17 cellular contexts compared by ENCODE assay signal in the genomic region with DNA sequence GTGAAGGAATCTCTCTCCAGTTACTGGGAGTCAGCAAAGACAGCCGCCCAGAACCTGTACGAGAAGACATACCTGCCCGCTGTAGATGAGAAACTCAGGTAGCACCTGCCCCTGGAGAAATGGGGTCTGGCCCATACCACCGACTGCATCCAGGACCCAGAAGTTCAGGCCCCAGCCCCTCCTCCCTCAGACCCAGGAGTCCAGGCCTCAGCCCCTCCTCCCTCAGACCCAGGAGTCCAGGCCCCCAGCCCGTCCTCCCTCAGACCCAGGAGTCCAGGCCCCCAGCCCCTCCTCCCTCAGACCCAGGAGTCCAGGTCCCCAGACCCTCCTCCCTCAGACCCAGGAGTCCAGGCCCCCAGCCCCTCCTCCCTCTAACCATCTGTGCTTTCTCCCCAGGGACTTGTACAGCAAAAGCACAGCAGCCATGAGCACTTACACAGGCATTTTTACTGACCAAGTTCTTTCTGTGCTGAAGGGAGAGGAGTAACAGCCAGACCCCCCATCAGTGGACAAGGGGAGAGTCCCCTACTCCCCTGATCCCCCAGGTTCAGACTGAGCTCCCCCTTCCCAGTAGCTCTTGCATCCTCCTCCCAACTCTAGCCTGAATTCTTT. TPM values are rescaled to one million over a fixed set of nuclear protein-coding genes. Genes with fewer than 3 reads are reported as not detected.
DNase-seq lines count a peak whose midpoint lies in the region; ATAC-seq and TF ChIP-seq lines count a peak whose summit lies in the region.
"Had no signal": no experiment of that assay in that cellular context is flagged by ENCODE, and none has a peak within 500 bp of the region (broad histone marks: within the 10 kb centered on the region; RNA-seq: fewer than 3 reads in every experiment).

No MANE protein-coding gene starts in this region.

- H3K27me3 ChIP-seq in adipocyte (replicated peaks; ENCODE audit: control insufficient read depth, insufficient read depth, low read length) = no peaks in the 10 kb centered on the region
- no peaks in the 10 kb centered on the region for H3K27me3 ChIP-seq in mesenchymal stem cell (ENCODE audit: control insufficient read depth in 1 of 2, insufficient read depth in 1 of 2, low read length in 2 of 2)
- H3K27me3 ChIP-seq: SJSA1 had no signal

- H2BK5ac ChIP-seq in mesenchymal stem cell (ENCODE audit: low read depth, low read length, poor library complexity, severe bottlenecking) = no peak overlapping the region

- H3K4me3 ChIP-seq in AG10803 (ENCODE audit: low read length) (no peak overlapping the region), adipocyte (ENCODE audit: low read length) (no peak overlapping the region), mesenchymal stem cell (ENCODE audit: insufficient read depth in 1 of 2, low read depth in 1 of 2, low read length in 2 of 2) (no peak overlapping the region)
- H3K4me3 ChIP-seq: PC-9, SJSA1 had no signal

- no peak for TF ChIP-seq CTCF in AG10803 (conservative IDR thresholded peaks at IDR 0.05; ENCODE audit: low read length)

- ATAC-seq in HG03432 (IDR thresholded peaks at IDR 0.05; ENCODE audit: unreplicated experiment) (no peak), GM19467 (IDR thresholded peaks at IDR 0.05; ENCODE audit: unreplicated experiment) (no peak)

- H4K91ac ChIP-seq in mesenchymal stem cell (ENCODE audit: low read length) = no peak overlapping the region

- no peak overlapping the region for H2AFZ ChIP-seq in mesenchymal stem cell (ENCODE audit: low read depth, low read length)
- H2AFZ ChIP-seq: PC-9 had no signal

- WGBS in mesenchymal stem cell = 94% methylated on average over 5 of the region's 5 CpGs

- peaks cover 9% of the 10 kb centered on the region for H3K79me1 ChIP-seq in mesenchymal stem cell (replicated peaks; ENCODE audit: low read length, poor library complexity, severe bottlenecking)

- H3K9ac ChIP-seq in adipocyte (ENCODE audit: low read length) = peak overlapping the region; percentile 57
- H3K9ac ChIP-seq in mesenchymal stem cell (ENCODE audit: low read length) = peak overlapping the region; percentile 21

- H2BK120ac ChIP-seq in mesenchymal stem cell (ENCODE audit: low read depth, low read length) = no peak overlapping the region

- H2BK12ac ChIP-seq in mesenchymal stem cell (ENCODE audit: low read length in 2 of 2) = no peak overlapping the region

- H4K8ac ChIP-seq in mesenchymal stem cell (ENCODE audit: low read length) = no peak overlapping the region

- H3K23ac ChIP-seq in mesenchymal stem cell (ENCODE audit: low read length in 2 of 2) = no peak overlapping the region

- H3K14ac ChIP-seq in mesenchymal stem cell (ENCODE audit: low read length in 2 of 2) = no peak overlapping the region

- H3K4ac ChIP-seq in mesenchymal stem cell (ENCODE audit: low read depth in 1 of 2, low read length in 2 of 2) = no peak overlapping the region

- no peak overlapping the region for H2AK5ac ChIP-seq in mesenchymal stem cell (ENCODE audit: low read length, severe bottlenecking)

- no peak overlapping the region for H3K27ac ChIP-seq in mesenchymal stem cell (ENCODE audit: low read length, poor library complexity, severe bottlenecking)
- H3K27ac ChIP-seq: HL-60, PC-9, SJSA1 had no signal

- DNase-seq in AG10803 (ENCODE audit: low read depth) (peak; percentile 18), NAMALWA (ENCODE audit: low spot score) (peak; percentile 51), adipocyte (ENCODE audit: low read depth) (no peak), mesenchymal stem cell (no peak), NCI-H2081 treated with DMSO at 0.1 percent for 48 hours (lab: John Stamatoyannopoulos, UW) (no peak), foreskin melanocyte (no peak)
- DNase-seq: C1 segment of cervical spinal cord, EL, H9, NCI-H1436 treated with DMSO at 0.1 percent for 48 hours, NCI-H2107, NCI-H526 treated with DMSO at 0.1 percent for 48 hours, PC-9 had no signal

- peaks cover 22% of the 10 kb centered on the region for H3K4me1 ChIP-seq in adipocyte (ENCODE audit: control insufficient read depth, insufficient read depth, low read length)
- peaks cover 4% of the 10 kb centered on the region for H3K4me1 ChIP-seq in mesenchymal stem cell (ENCODE audit: control insufficient read depth, insufficient read depth, low read depth, low read length)
- H3K4me1 ChIP-seq: SJSA1 had no signal

- peaks cover 3% of the 10 kb centered on the region for H3K36me3 ChIP-seq in adipocyte (ENCODE audit: control insufficient read depth, insufficient read depth, low read length, severe bottlenecking)
- H3K36me3 ChIP-seq in mesenchymal stem cell (ENCODE audit: control insufficient read depth in 1 of 2, insufficient read depth in 2 of 2, low read depth in 1 of 2, low read length in 2 of 2) = peaks cover 4 to 15% of the 10 kb centered on the region in 2 experiments
- H3K36me3 ChIP-seq: SJSA1 had no signal

- H2BK15ac ChIP-seq in mesenchymal stem cell (ENCODE audit: low read depth, poor library complexity, severe bottlenecking) = no peak overlapping the region

- H3K9me3 ChIP-seq in adipocyte (ENCODE audit: control insufficient read depth, low read length) (no peaks in the 10 kb centered on the region), mesenchymal stem cell (ENCODE audit: control insufficient read depth, low read length) (no peaks in the 10 kb centered on the region)
- H3K9me3 ChIP-seq: SJSA1 had no signal

- no peak overlapping the region for H3K18ac ChIP-seq in mesenchymal stem cell (ENCODE audit: low read depth in 1 of 2, low read length in 2 of 2)

- H3K4me2 ChIP-seq in mesenchymal stem cell (ENCODE audit: low read length, poor library complexity, severe bottlenecking) = no peak overlapping the region
- H3K4me2 ChIP-seq: PC-9 had no signal

RNA-seq across cellular contexts. Expression of gene APOC2, which starts 3.0 kb away (rescaled TPM):
- not detected for polyA plus RNA-seq in mesenchymal stem cell (2013, experiment 1 of 2)
- not detected for polyA plus RNA-seq in mesenchymal stem cell (2013, experiment 2 of 2)

RNA-seq across cellular contexts. Expression of gene CLPTM1, which starts 6.3 kb away (rescaled TPM):
- 97.6 TPM for polyA plus RNA-seq in mesenchymal stem cell (2013, experiment 1 of 2)
- 93.9 TPM for polyA plus RNA-seq in mesenchymal stem cell (2013, experiment 2 of 2)

RNA-seq across cellular contexts. Expression of gene APOC4, which starts 6.8 kb away (rescaled TPM):
- polyA plus RNA-seq in mesenchymal stem cell (2013, experiment 1 of 2) = not detected
- not detected for polyA plus RNA-seq in mesenchymal stem cell (2013, experiment 2 of 2)

RNA-seq across cellular contexts. Expression of gene APOC1, which starts 34.5 kb away (rescaled TPM):
- 87.8 TPM for polyA plus RNA-seq in mesenchymal stem cell (2013, experiment 1 of 2)
- polyA plus RNA-seq in mesenchymal stem cell (2013, experiment 2 of 2) = 82.3 TPM

RNA-seq across cellular contexts. Expression of gene APOE, which starts 43.3 kb away (rescaled TPM):
- polyA plus RNA-seq in mesenchymal stem cell (2013, experiment 1 of 2) = 201 TPM
- polyA plus RNA-seq in mesenchymal stem cell (2013, experiment 2 of 2) = 208 TPM

Comparison
In these comparisons a context has a peak if more than half of its experiments do, and no peak if none do; other contexts are left out.
1. DNase-seq: peak in AG10803 (single experiment) and NAMALWA (single experiment); none in adipocyte (single experiment), mesenchymal stem cell (single experiment), NCI-H2081 treated with DMSO at 0.1 percent for 48 hours (single experiment) and foreskin melanocyte (single experiment).